20 cellular contexts compared by ENCODE assay signal in genomic region chr13:95386370-95386769, GRCh38.
DNase-seq lines count a peak whose midpoint lies in the region; ATAC-seq and TF ChIP-seq lines count a peak whose summit lies in the region.
"Had no signal": no experiment of that assay in that cellular context is flagged by ENCODE, and none has a peak within 500 bp of the region (broad histone marks: within the 10 kb centered on the region; RNA-seq: fewer than 3 reads in every experiment).

No MANE protein-coding gene starts in this region.

- TF ChIP-seq CTCF in sigmoid colon (IDR thresholded peaks at IDR 0.05): no peak

- H3K9me2 ChIP-seq in Karpas-422 (replicated peaks; ENCODE audit: insufficient read depth, low read length): no peaks in the 10 kb centered on the region

- no peaks in the 10 kb centered on the region for H4K20me1 ChIP-seq in Karpas-422 (ENCODE audit: insufficient read depth, low read depth, low read length)

- no peak overlapping the region for H3K4me3 ChIP-seq in Karpas-422 (ENCODE audit: low read length)
- no peak overlapping the region for H3K4me3 ChIP-seq in sigmoid colon

- H3K4me1 Mint-ChIP-seq in stimulated activated naive CD8-positive, alpha-beta T cell treated with anti-CD3 and anti-CD28 coated beads, Interleukin-15, amount 100 ng/mL, for 72 hours: no peaks in the 10 kb centered on the region
- H3K4me1 Mint-ChIP-seq: CD8-positive, alpha-beta memory T cell had no signal

- peaks cover 24% of the 10 kb centered on the region for H3K27me3 Mint-ChIP-seq in stimulated activated naive CD8-positive, alpha-beta T cell treated with anti-CD3 and anti-CD28 coated beads, Interleukin-15, amount 100 ng/mL, for 72 hours

- no peak overlapping the region for H3K9ac ChIP-seq in Karpas-422 (ENCODE audit: low read length)
- H3K9ac ChIP-seq: KMS-11 had no signal

- H2AFZ ChIP-seq in Karpas-422 (ENCODE audit: low read length): no peak overlapping the region

- no peak overlapping the region for H3K4me2 ChIP-seq in Karpas-422 (ENCODE audit: low read depth, low read length, poor library complexity, severe bottlenecking)
- H3K4me2 ChIP-seq: KMS-11 had no signal

- H3K36me3 ChIP-seq in Karpas-422 (ENCODE audit: insufficient read depth, low read length) (no peaks in the 10 kb centered on the region), sigmoid colon (no peaks in the 10 kb centered on the region)
- H3K36me3 ChIP-seq: BE2C had no signal

- 78 to 87% methylated on average over 4 of the region's 4 CpGs for WGBS in sigmoid colon, 2 donors

- intact Hi-C loops in sigmoid colon (cut with DNase I): loop anchor here (5.0 kb wide), 2 partner anchors 291 to 784 kb away; partner anchors contain the start of genes DNAJC3 and GPR180

- H3K27ac ChIP-seq in Karpas-422 (ENCODE audit: low read length) (no peak overlapping the region), sigmoid colon (peak overlapping the region in 2 of 4 donors; percentile 67 to 73)
- H3K27ac ChIP-seq: HL-60, KMS-11 had no signal

- H3K9me3 Mint-ChIP-seq in stimulated activated naive CD8-positive, alpha-beta T cell treated with anti-CD3 and anti-CD28 coated beads, Interleukin-15, amount 100 ng/mL, for 72 hours: no peaks in the 10 kb centered on the region
- H3K9me3 Mint-ChIP-seq: CD8-positive, alpha-beta memory T cell; HFFc6 had no signal

- H3K27me3 ChIP-seq in Karpas-422 (ENCODE audit: low read length): no peaks in the 10 kb centered on the region
- no peaks in the 10 kb centered on the region for H3K27me3 ChIP-seq in sigmoid colon
- H3K27me3 ChIP-seq: BE2C had no signal

- DNase-seq in stimulated activated naive CD8-positive, alpha-beta T cell treated with anti-CD3 and anti-CD28 coated beads, Interleukin-15, Interleukin-2, amounts not matched to agents 100 U/mL and 50 U/mL, for 24 hours: no peak
- DNase-seq in stimulated activated naive CD8-positive, alpha-beta T cell treated with anti-CD3 and anti-CD28 coated beads, Interleukin-15, amount 100 ng/mL, for 72 hours: no peak
- DNase-seq in Karpas-422 (peak; percentile 14), sigmoid colon (peak; percentile 15), OCI-M1 (lab: John Stamatoyannopoulos, UW) (no peak)
- DNase-seq: BE2C; C1 segment of cervical spinal cord; CD4-positive, CD25-positive, alpha-beta regulatory T cell; CD8-positive, alpha-beta memory T cell; COR-L47; DMS 273 treated with DMSO at 0.1 percent for 48 hours; GOT3; H7; HFFc6 had no signal

- H3K9me3 ChIP-seq in Karpas-422 (ENCODE audit: low read length): no peaks in the 10 kb centered on the region
- no peaks in the 10 kb centered on the region for H3K9me3 ChIP-seq in sigmoid colon
- H3K9me3 ChIP-seq: BE2C had no signal

- H3K4me1 ChIP-seq in Karpas-422 (ENCODE audit: low read length) (peaks cover 29% of the 10 kb centered on the region), sigmoid colon (peaks cover 0 to 41% (median 24%) of the 10 kb centered on the region in 4 donors)

- no peak overlapping the region for H3K27ac Mint-ChIP-seq in stimulated activated naive CD8-positive, alpha-beta T cell treated with anti-CD3 and anti-CD28 coated beads, Interleukin-15, amount 100 ng/mL, for 72 hours
- H3K27ac Mint-ChIP-seq: CD4-positive, CD25-positive, alpha-beta regulatory T cell; CD8-positive, alpha-beta memory T cell; HFFc6 had no signal

- no peaks in the 10 kb centered on the region for H3K79me2 ChIP-seq in Karpas-422 (ENCODE audit: low read length)

- no peak for TF ChIP-seq POLR2A in sigmoid colon (IDR thresholded peaks at IDR 0.05)

- ATAC-seq in stimulated activated naive CD8-positive, alpha-beta T cell treated with anti-CD3 and anti-CD28 coated beads, Interleukin-15, Interleukin-2, amounts not matched to agents 100 U/mL and 50 U/mL, for 24 hours: peak; percentile 14
- no peak for ATAC-seq in stimulated activated naive CD8-positive, alpha-beta T cell treated with anti-CD3 and anti-CD28 coated beads, Interleukin-15, amount 100 ng/mL, for 72 hours
- ATAC-seq in GM19351 (IDR thresholded peaks at IDR 0.05; ENCODE audit: unreplicated experiment) (peak; percentile 35), HG02884 (IDR thresholded peaks at IDR 0.05; ENCODE audit: unreplicated experiment) (no peak), GM21447 (IDR thresholded peaks at IDR 0.05; ENCODE audit: unreplicated experiment) (no peak)
- ATAC-seq: HCT116 had no signal

- no peak for TF ChIP-seq EP300 in sigmoid colon (IDR thresholded peaks at IDR 0.05)

- no peak overlapping the region for H3K4me3 Mint-ChIP-seq in stimulated activated naive CD8-positive, alpha-beta T cell treated with anti-CD3 and anti-CD28 coated beads, Interleukin-15, amount 100 ng/mL, for 72 hours
- H3K4me3 Mint-ChIP-seq: CD4-positive, CD25-positive, alpha-beta regulatory T cell; CD8-positive, alpha-beta memory T cell; HFFc6 had no signal

Comparison
In these comparisons a context has a peak if more than half of its experiments do, and no peak if none do; other contexts are left out.
1. ATAC-seq: peak in stimulated activated naive CD8-positive, alpha-beta T cell treated with anti-CD3 and anti-CD28 coated beads, Interleukin-15, Interleukin-2, amounts not matched to agents 100 U/mL and 50 U/mL, for 24 hours (single experiment) and GM19351 (single experiment); none in stimulated activated naive CD8-positive, alpha-beta T cell treated with anti-CD3 and anti-CD28 coated beads, Interleukin-15, amount 100 ng/mL, for 72 hours (single experiment), HG02884 (single experiment) and GM21447 (single experiment).
2. DNase-seq: peak in Karpas-422 (single experiment) and sigmoid colon (single experiment); none in stimulated activated naive CD8-positive, alpha-beta T cell treated with anti-CD3 and anti-CD28 coated beads, Interleukin-15, Interleukin-2, amounts not matched to agents 100 U/mL and 50 U/mL, for 24 hours (single experiment), stimulated activated naive CD8-positive, alpha-beta T cell treated with anti-CD3 and anti-CD28 coated beads, Interleukin-15, amount 100 ng/mL, for 72 hours (0 of 2) and OCI-M1 (single experiment).